In the genomic region with DNA sequence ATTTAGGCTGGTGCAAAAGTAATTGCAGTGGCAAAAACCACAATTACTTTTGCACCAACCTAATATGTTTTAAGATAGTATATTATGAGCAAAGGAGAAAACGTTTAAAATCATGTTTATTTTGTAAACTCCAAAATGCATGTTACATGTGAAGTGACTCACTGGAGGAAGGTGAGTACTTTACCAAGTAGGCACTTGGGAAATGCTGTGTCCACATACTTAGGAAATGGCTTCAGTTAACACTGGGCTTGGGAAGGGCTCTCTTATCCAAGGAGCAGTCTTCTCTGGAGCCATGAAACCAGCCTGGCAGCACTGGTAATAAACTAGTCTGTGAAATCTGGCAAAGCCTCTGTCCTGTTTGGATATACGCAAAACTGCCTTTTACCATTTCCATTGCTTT, we compare ENCODE assay signal across 15 cellular contexts. TPM values are rescaled to one million over a fixed set of nuclear protein-coding genes. Genes with fewer than 3 reads are reported as not detected.
DNase-seq lines count a peak whose midpoint lies in the region; ATAC-seq and TF ChIP-seq lines count a peak whose summit lies in the region.
"Had no signal": no experiment of that assay in that cellular context is flagged by ENCODE, and none has a peak within 500 bp of the region (broad histone marks: within the 10 kb centered on the region; RNA-seq: fewer than 3 reads in every experiment).

No MANE protein-coding gene starts in this region.

- H3K9ac ChIP-seq in iPS-18a (ENCODE audit: low read length), result no peak overlapping the region

- no peak overlapping the region for H3K27ac Mint-ChIP-seq in activated T-helper 17 cell treated with anti-CD3 and anti-CD28 coated beads, Interleukin-2, amount 50 U/mL, for 72 hours
- H3K27ac Mint-ChIP-seq: nephron had no signal

- peaks cover 97% of the 10 kb centered on the region for H3K36me3 Mint-ChIP-seq in activated T-helper 17 cell treated with anti-CD3 and anti-CD28 coated beads, Interleukin-2, amount 50 U/mL, for 72 hours (ENCODE audit: low read depth)

- no peaks in the 10 kb centered on the region for H3K9me3 Mint-ChIP-seq in activated T-helper 17 cell treated with anti-CD3 and anti-CD28 coated beads, Interleukin-2, amount 50 U/mL, for 72 hours
- H3K9me3 Mint-ChIP-seq: nephron had no signal

- H3K27me3 Mint-ChIP-seq in activated T-helper 17 cell treated with anti-CD3 and anti-CD28 coated beads, Interleukin-2, amount 50 U/mL, for 72 hours, result no peaks in the 10 kb centered on the region

- no peak overlapping the region for H3K27ac ChIP-seq in iPS-18a (ENCODE audit: low read length)

- peaks cover 44% of the 10 kb centered on the region for H3K4me1 ChIP-seq in iPS-18a (ENCODE audit: control insufficient read depth, low read depth, low read length)

- peak overlapping the region; percentile 92 for H3K4me3 Mint-ChIP-seq in activated T-helper 17 cell treated with anti-CD3 and anti-CD28 coated beads, Interleukin-2, amount 50 U/mL, for 72 hours

- DNase-seq in AG10803 (ENCODE audit: low read depth) (peak; percentile 25), EH (ENCODE audit: low read depth) (peak; percentile 35), UCSD-AML1 (lab: John Stamatoyannopoulos, UW; ENCODE audit: unreplicated experiment) (no peak), epidermal melanocyte (ENCODE audit: insufficient read length, low spot score) (no peak)
- no peak for DNase-seq in stimulated activated CD8-positive, alpha-beta memory T cell treated with anti-CD3 and anti-CD28 coated beads, Interleukin-4, amount 100 ng/mL, for 48 hours
- DNase-seq: activated CD4-positive, CD25-positive, alpha-beta regulatory T cell; effector memory CD4-positive, alpha-beta T cell; glutamatergic neuron; Kasumi-1; NCI-H2029; NCI-H82 had no signal

- H3K4me3 ChIP-seq in AG10803 (ENCODE audit: low read length), result no peak overlapping the region
- H3K4me3 ChIP-seq in iPS-18a (ENCODE audit: low read length), result peak overlapping the region; percentile 1

- H3K36me3 ChIP-seq in iPS-18a (ENCODE audit: control insufficient read depth, low read depth, low read length), result peaks cover 82% of the 10 kb centered on the region

- H3K9me3 ChIP-seq in iPS-18a (ENCODE audit: control insufficient read depth, low read depth, low read length), result no peaks in the 10 kb centered on the region

- no peak for TF ChIP-seq CTCF in AG10803 (conservative IDR thresholded peaks at IDR 0.05; ENCODE audit: low read length)

- H3K27me3 ChIP-seq in iPS-18a (ENCODE audit: control insufficient read depth, insufficient read depth, low read length), result no peaks in the 10 kb centered on the region

- H3K4me1 Mint-ChIP-seq in activated T-helper 17 cell treated with anti-CD3 and anti-CD28 coated beads, Interleukin-2, amount 50 U/mL, for 72 hours, result peaks cover 60% of the 10 kb centered on the region

- ATAC-seq in activated T-helper 17 cell treated with anti-CD3 and anti-CD28 coated beads, Interleukin-2, amount 50 U/mL, for 72 hours (replicated peaks), result no peak
- ATAC-seq in GM21528 (IDR thresholded peaks at IDR 0.05; ENCODE audit: low FRiP score, unreplicated experiment), result no peak

RNA-seq across cellular contexts. Expression of a gene that starts 4.4 kb away (rescaled TPM):
- 1,000 to 10,000 TPM in 1 of 2 donors, 100 to 1,000 TPM in 1; 890 to 1,474 TPM for total RNA-seq in activated T-helper 17 cell treated with anti-CD3 and anti-CD28 coated beads, Interleukin-2, amount 50 U/mL, for 72 hours

RNA-seq across cellular contexts. Expression of a gene that starts 8.8 kb away (rescaled TPM):
- total RNA-seq in activated T-helper 17 cell treated with anti-CD3 and anti-CD28 coated beads, Interleukin-2, amount 50 U/mL, for 72 hours, result 10 to 100 TPM; 16.0 to 24.2 TPM

Comparison
In these comparisons a context has a peak if more than half of its experiments do, and no peak if none do; other contexts are left out.
1. DNase-seq: peak in AG10803 (single experiment) and EH (single experiment); none in UCSD-AML1 (single experiment), stimulated activated CD8-positive, alpha-beta memory T cell treated with anti-CD3 and anti-CD28 coated beads, Interleukin-4, amount 100 ng/mL, for 48 hours (single experiment) and epidermal melanocyte (single experiment).